In the genomic region with DNA sequence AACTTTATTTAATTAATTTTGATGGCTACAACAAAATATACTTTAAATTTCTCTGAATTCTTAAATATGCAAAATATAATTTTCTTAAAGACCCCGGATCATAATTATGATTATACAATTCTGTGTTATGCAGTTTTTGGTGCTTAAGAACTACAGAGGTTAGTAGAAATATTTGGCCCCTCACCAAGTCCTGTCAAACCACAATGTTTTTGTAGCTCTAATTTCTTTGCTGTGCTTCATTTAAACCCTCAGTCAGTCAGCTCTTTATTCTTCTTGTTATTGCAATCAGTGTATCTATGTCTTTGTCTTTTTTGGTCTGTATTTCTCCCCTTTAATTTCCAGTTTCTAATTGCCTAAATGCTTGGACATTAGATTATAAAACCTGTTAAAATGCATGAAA, we compare ENCODE assay signal across 1 cellular context.
TF ChIP-seq lines count a peak whose summit lies in the region.

No MANE protein-coding gene starts in this region.

TF ChIP-seq in SK-N-SH treated with all-trans-retinoic acid at 6 μM for 48 hours, 23 proteins besides CTCF, POLR2A, EP300 and RAD21 (continued from another document):
- TF ChIP-seq, protein P1, sequence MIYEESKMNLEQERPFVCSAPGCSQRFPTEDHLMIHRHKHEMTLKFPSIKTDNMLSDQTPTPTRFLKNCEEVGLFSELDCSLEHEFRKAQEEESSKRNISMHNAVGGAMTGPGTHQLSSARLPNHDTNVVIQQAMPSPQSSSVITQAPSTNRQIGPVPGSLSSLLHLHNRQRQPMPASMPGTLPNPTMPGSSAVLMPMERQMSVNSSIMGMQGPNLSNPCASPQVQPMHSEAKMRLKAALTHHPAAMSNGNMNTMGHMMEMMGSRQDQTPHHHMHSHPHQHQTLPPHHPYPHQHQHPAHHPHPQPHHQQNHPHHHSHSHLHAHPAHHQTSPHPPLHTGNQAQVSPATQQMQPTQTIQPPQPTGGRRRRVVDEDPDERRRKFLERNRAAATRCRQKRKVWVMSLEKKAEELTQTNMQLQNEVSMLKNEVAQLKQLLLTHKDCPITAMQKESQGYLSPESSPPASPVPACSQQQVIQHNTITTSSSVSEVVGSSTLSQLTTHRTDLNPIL (CRISPR knock-in tag; IDR thresholded peaks at IDR 0.05; ENCODE audit: low read depth): no peak
- no peak for TF ChIP-seq ZNF8 (CRISPR knock-in tag; IDR thresholded peaks at IDR 0.05)
- TF ChIP-seq RARB (CRISPR knock-in tag; IDR thresholded peaks at IDR 0.05): no peak
- TF ChIP-seq ESRRG (CRISPR knock-in tag; IDR thresholded peaks at IDR 0.05): no peak
- no peak for TF ChIP-seq TCF4 (CRISPR knock-in tag; IDR thresholded peaks at IDR 0.05; ENCODE audit: borderline replicate concordance)
